11 cellular contexts compared by ENCODE assay signal in the genomic region with DNA sequence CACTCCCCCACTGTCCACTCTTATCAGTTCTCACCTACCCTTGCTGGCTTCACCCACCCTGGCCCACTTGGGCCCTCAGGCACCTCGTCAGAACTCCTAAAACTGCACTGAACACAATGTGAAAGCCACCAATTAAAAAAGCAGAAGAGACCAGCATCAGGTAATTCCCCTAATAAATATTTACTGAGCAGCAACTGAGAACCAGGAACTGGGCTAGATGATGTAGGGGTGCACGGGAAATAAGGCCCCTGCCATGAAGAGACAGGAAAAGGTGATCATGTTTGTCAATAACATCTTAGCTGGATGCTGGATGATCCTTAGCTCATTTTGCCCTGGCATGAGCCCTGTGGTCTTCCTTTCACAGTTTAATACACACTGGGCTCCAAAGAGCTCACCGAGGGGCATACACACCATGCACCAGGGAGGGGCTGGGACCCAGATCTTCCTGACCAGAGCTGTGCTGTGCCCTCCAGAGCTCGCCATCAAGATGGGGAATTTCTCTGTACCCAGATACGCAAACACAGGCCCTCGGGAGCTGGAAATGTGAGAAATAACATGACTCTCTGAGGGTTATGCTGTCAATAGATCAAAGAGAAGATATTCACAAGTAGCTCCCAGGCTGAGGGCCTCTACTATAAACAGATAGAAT.
DNase-seq lines count a peak whose midpoint lies in the region; ATAC-seq and TF ChIP-seq lines count a peak whose summit lies in the region.
"Had no signal": no experiment of that assay in that cellular context is flagged by ENCODE, and none has a peak within 500 bp of the region (broad histone marks: within the 10 kb centered on the region; RNA-seq: fewer than 3 reads in every experiment).

No MANE protein-coding gene starts in this region.

- DNase-seq in GM12865 (ENCODE audit: low read depth) (peak; percentile 63), GM19240 (ENCODE audit: insufficient read length, low spot score) (peak; percentile 33), NCI-H1092 treated with DMSO at 0.1 percent for 48 hours (lab: John Stamatoyannopoulos, UW) (no peak), NCI-H526 (lab: John Stamatoyannopoulos, UW) (no peak), left cardiac atrium (no peak), GOT3 (lab: John Stamatoyannopoulos, UW) (no peak)
- DNase-seq: erythroblast, PC-3 had no signal

- H3K4me3 ChIP-seq in GM12865 (ENCODE audit: low read depth, low read length): no peak overlapping the region; the same call in 1 of the 2 replicates
- H3K4me3 ChIP-seq: BLaER1 had no signal

- TF ChIP-seq CTCF in GM12865 (IDR thresholded peaks at IDR 0.05; ENCODE audit: insufficient read depth, low read depth, low read length, missing control alignments): no peak

- intact Hi-C loops in left cardiac atrium (cut with DNase I): no loop called here

- ATAC-seq in HG02798 (IDR thresholded peaks at IDR 0.05; ENCODE audit: poor library complexity, unreplicated experiment): peak; percentile 94
- peak; percentile 89 for ATAC-seq in HG03571 (IDR thresholded peaks at IDR 0.05; ENCODE audit: unreplicated experiment)
- no peak for ATAC-seq in left cardiac atrium
- ATAC-seq: PC-3 had no signal

Comparison
In these comparisons a context has a peak if more than half of its experiments do, and no peak if none do; other contexts are left out.
1. DNase-seq: peak in GM12865 (single experiment) and GM19240 (single experiment); none in NCI-H1092 treated with DMSO at 0.1 percent for 48 hours (single experiment), NCI-H526 (0 of 2), left cardiac atrium (single experiment) and GOT3 (single experiment).
2. ATAC-seq: peak in HG02798 (single experiment) and HG03571 (single experiment); none in left cardiac atrium (0 of 2).